Comparison of ENCODE assay signal across 19 cellular contexts in the genomic region with DNA sequence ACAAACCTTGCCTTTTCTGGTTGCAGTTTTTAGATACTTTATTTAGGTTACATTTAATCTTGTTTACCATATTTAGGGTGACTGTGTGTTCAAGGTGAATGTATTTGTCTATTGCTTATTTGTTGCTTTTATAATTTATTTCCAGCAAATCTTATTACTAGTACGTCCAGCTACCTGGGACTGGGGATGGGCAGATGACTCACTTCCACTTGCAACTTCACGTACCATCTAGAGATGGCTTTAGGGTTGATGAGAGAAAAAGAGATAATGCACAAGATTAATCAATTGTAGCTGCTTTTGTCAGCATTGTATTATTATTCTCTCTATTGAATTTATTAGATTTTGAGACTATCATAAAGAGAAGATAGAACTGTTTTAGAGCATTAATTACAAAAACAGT. TPM values are rescaled to one million over a fixed set of nuclear protein-coding genes. Genes with fewer than 3 reads are reported as not detected.
"Had no signal": no experiment of that assay in that cellular context is flagged by ENCODE, and none has a peak within 500 bp of the region (broad histone marks: within the 10 kb centered on the region; RNA-seq: fewer than 3 reads in every experiment).

No MANE protein-coding gene starts in this region.

- DNase-seq: activated CD4-positive, alpha-beta memory T cell treated with anti-CD3 and anti-CD28 coated beads for 36 hours; activated CD4-positive, alpha-beta T cell treated with anti-CD3 and anti-CD28 coated beads, Interleukin-2, amount 10 ng/mL, durations not matched to agents 7 days and 5 days; activated CD4-positive, CD25-positive, alpha-beta regulatory T cell; activated CD8-positive, alpha-beta memory T cell treated with anti-CD3 and anti-CD28 coated beads for 24 hours; activated effector memory CD4-positive, alpha-beta T cell treated with anti-CD3 and anti-CD28 coated beads, Interleukin-2, amount 50 U/mL, for 16 hours; activated naive CD4-positive, alpha-beta T cell treated with Interleukin-2 at 50 U/mL for 16 hours; activated T-cell treated with anti-CD3 and anti-CD28 coated beads, Interleukin-2, amount 50 U/mL, for 4 hours; anterior cingulate cortex; central memory CD4-positive, alpha-beta T cell; NCI-H1105 treated with DMSO at 0.1 percent for 48 hours; NCI-H1436 treated with DMSO at 0.1 percent for 48 hours; NCI-H187; NCI-H446; NCI-H524; SIG-M5; T-cell; T-helper 2 cell had no signal

- H3K27ac ChIP-seq: VCaP had no signal

- H3K36me3 Mint-ChIP-seq: activated CD4-positive, alpha-beta memory T cell treated with anti-CD3 and anti-CD28 coated beads for 36 hours; activated naive CD8-positive, alpha-beta T cell; T-cell had no signal

- H3K27ac Mint-ChIP-seq: activated CD4-positive, alpha-beta memory T cell treated with anti-CD3 and anti-CD28 coated beads for 36 hours; activated CD4-positive, alpha-beta T cell treated with anti-CD3 and anti-CD28 coated beads, Interleukin-2, amount 10 ng/mL, durations not matched to agents 7 days and 5 days; activated naive CD8-positive, alpha-beta T cell; T-cell had no signal

- H3K4me3 Mint-ChIP-seq: activated CD4-positive, alpha-beta memory T cell treated with anti-CD3 and anti-CD28 coated beads for 36 hours; activated CD4-positive, alpha-beta T cell treated with anti-CD3 and anti-CD28 coated beads, Interleukin-2, amount 10 ng/mL, durations not matched to agents 7 days and 5 days; activated naive CD8-positive, alpha-beta T cell; activated T-cell treated with anti-CD3 and anti-CD28 coated beads, Interleukin-2, amount 50 U/mL, for 4 hours; T-cell had no signal

RNA-seq across cellular contexts. Expression of a gene that starts 5.1 kb away (rescaled TPM):
- total RNA-seq: activated CD4-positive, alpha-beta T cell treated with anti-CD3 and anti-CD28 coated beads, Interleukin-2, amount 10 ng/mL, durations not matched to agents 7 days and 5 days had no signal

RNA-seq across cellular contexts. Expression of a gene that starts 30.4 kb away (rescaled TPM):
- total RNA-seq: activated CD4-positive, alpha-beta memory T cell treated with anti-CD3 and anti-CD28 coated beads for 36 hours; activated CD4-positive, alpha-beta T cell treated with anti-CD3 and anti-CD28 coated beads, Interleukin-2, amount 10 ng/mL, durations not matched to agents 7 days and 5 days; activated T-cell treated with anti-CD3 and anti-CD28 coated beads, Interleukin-2, amount 50 U/mL, for 4 hours; T-cell had no signal
